ENCODE assay signal across 1 cellular context in genomic region chr12:57196956-57197355, GRCh38.
TF ChIP-seq lines count a peak whose summit lies in the region.

No MANE protein-coding gene starts in this region.

TF ChIP-seq in IMR-90, 13 proteins besides CTCF, POLR2A, EP300 and RAD21:
- no peak for TF ChIP-seq MXI1 (IDR thresholded peaks at IDR 0.05; ENCODE audit: borderline replicate concordance, low read depth, low read length)
- TF ChIP-seq NFE2L2 (IDR thresholded peaks at IDR 0.05; ENCODE audit: low read depth, low read length) = no peak
- TF ChIP-seq, protein P1, sequence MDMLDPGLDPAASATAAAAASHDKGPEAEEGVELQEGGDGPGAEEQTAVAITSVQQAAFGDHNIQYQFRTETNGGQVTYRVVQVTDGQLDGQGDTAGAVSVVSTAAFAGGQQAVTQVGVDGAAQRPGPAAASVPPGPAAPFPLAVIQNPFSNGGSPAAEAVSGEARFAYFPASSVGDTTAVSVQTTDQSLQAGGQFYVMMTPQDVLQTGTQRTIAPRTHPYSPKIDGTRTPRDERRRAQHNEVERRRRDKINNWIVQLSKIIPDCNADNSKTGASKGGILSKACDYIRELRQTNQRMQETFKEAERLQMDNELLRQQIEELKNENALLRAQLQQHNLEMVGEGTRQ (IDR thresholded peaks at IDR 0.05; ENCODE audit: low read depth, low read length) = no peak
- TF ChIP-seq, protein P2, sequence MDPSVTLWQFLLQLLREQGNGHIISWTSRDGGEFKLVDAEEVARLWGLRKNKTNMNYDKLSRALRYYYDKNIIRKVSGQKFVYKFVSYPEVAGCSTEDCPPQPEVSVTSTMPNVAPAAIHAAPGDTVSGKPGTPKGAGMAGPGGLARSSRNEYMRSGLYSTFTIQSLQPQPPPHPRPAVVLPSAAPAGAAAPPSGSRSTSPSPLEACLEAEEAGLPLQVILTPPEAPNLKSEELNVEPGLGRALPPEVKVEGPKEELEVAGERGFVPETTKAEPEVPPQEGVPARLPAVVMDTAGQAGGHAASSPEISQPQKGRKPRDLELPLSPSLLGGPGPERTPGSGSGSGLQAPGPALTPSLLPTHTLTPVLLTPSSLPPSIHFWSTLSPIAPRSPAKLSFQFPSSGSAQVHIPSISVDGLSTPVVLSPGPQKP (IDR thresholded peaks at IDR 0.05; ENCODE audit: borderline replicate concordance, low read depth, low read length) = no peak
- no peak for TF ChIP-seq BHLHE40 (IDR thresholded peaks at IDR 0.05; ENCODE audit: low read depth, low read length)
- no peak for TF ChIP-seq CEBPB (IDR thresholded peaks at IDR 0.05; ENCODE audit: low read depth, low read length)
- TF ChIP-seq FOS (IDR thresholded peaks at IDR 0.05; ENCODE audit: low read depth, low read length) = no peak
- no peak for TF ChIP-seq SMC3 (IDR thresholded peaks at IDR 0.05; ENCODE audit: low read depth, low read length)
- no peak for TF ChIP-seq MAFK (IDR thresholded peaks at IDR 0.05; ENCODE audit: low read depth, low read length)
- TF ChIP-seq MAZ (IDR thresholded peaks at IDR 0.05; ENCODE audit: borderline replicate concordance, low read depth, low read length) = no peak
- no peak for TF ChIP-seq RCOR1 (IDR thresholded peaks at IDR 0.05; ENCODE audit: insufficient replicate concordance, low read length)
- no peak for TF ChIP-seq RFX5 (IDR thresholded peaks at IDR 0.05; ENCODE audit: low read depth, low read length)
- no peak for TF ChIP-seq CHD1 (IDR thresholded peaks at IDR 0.05; ENCODE audit: low read depth, low read length)
